Comparison of ENCODE assay signal across 14 cellular contexts in the genomic region with DNA sequence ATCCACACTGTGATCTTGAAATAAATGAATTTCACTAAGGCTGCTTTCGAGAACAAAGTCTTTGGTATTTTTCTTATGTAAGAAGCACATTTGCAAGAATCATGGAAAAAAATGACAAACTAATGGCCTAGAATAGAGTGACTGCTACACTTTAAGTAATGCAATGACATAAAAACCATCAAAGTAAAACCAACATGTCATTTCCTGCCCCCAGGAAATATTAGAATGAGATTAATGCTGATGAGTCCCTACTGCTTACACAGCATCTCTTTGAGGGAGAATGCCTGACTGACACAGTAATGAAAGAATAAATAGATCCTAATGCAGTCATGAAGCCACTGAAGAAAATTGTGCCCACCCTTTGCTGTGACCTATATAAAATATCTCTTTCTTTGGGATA.
"Had no signal": no experiment of that assay in that cellular context is flagged by ENCODE, and none has a peak within 500 bp of the region (broad histone marks: within the 10 kb centered on the region; RNA-seq: fewer than 3 reads in every experiment).

No MANE protein-coding gene starts in this region.

- H3K9me3 ChIP-seq: gastrocnemius medialis, pancreas had no signal

- H3K4me3 Mint-ChIP-seq: activated CD4-positive, alpha-beta T cell treated with anti-CD3 and anti-CD28 coated beads, Interleukin-2, amount 10 ng/mL, durations not matched to agents 7 days and 5 days; activated naive CD4-positive, alpha-beta T cell treated with anti-CD3 and anti-CD28 coated beads for 36 hours; central memory CD8-positive, alpha-beta T cell; mesothelial cell of epicardium; neural progenitor cell had no signal

- H3K27me3 ChIP-seq: gastrocnemius medialis, neural progenitor cell, pancreas had no signal

- H3K9ac ChIP-seq: neural progenitor cell had no signal

- H3K9me3 Mint-ChIP-seq: activated CD4-positive, alpha-beta T cell treated with anti-CD3 and anti-CD28 coated beads, Interleukin-2, amount 10 ng/mL, durations not matched to agents 7 days and 5 days; activated naive CD4-positive, alpha-beta T cell treated with anti-CD3 and anti-CD28 coated beads for 36 hours; central memory CD8-positive, alpha-beta T cell; mesothelial cell of epicardium; neural progenitor cell had no signal

- H3K27me3 Mint-ChIP-seq: activated CD4-positive, alpha-beta T cell treated with anti-CD3 and anti-CD28 coated beads, Interleukin-2, amount 10 ng/mL, durations not matched to agents 7 days and 5 days; central memory CD8-positive, alpha-beta T cell had no signal

- H3K4me2 ChIP-seq: neural progenitor cell had no signal

- H3K4me3 ChIP-seq: gastrocnemius medialis, neural progenitor cell, pancreas had no signal

- FAIRE-seq: kidney, pancreas, TTC549, urothelium cell line had no signal

- H3K27ac Mint-ChIP-seq: activated CD4-positive, alpha-beta T cell treated with anti-CD3 and anti-CD28 coated beads, Interleukin-2, amount 10 ng/mL, durations not matched to agents 7 days and 5 days; activated naive CD4-positive, alpha-beta T cell treated with anti-CD3 and anti-CD28 coated beads for 36 hours; mesothelial cell of epicardium; neural progenitor cell had no signal

- H3K36me3 ChIP-seq: gastrocnemius medialis, neural progenitor cell, pancreas had no signal

- H3K4me1 ChIP-seq: gastrocnemius medialis, neural progenitor cell, pancreas had no signal

- H3K27ac ChIP-seq: gastrocnemius medialis, neural progenitor cell, pancreas had no signal

- DNase-seq: activated CD4-positive, alpha-beta T cell treated with anti-CD3 and anti-CD28 coated beads, Interleukin-2, amount 10 ng/mL, durations not matched to agents 7 days and 5 days; activated CD4-positive, CD25-positive, alpha-beta regulatory T cell; activated CD8-positive, alpha-beta memory T cell treated with anti-CD3 and anti-CD28 coated beads for 24 hours; activated naive CD4-positive, alpha-beta T cell treated with anti-CD3 and anti-CD28 coated beads for 36 hours; effector memory CD4-positive, alpha-beta T cell; gastrocnemius medialis; kidney; pancreas; retina had no signal

- H2AFZ ChIP-seq: neural progenitor cell had no signal

- H3K4me1 Mint-ChIP-seq: activated CD4-positive, alpha-beta T cell treated with anti-CD3 and anti-CD28 coated beads, Interleukin-2, amount 10 ng/mL, durations not matched to agents 7 days and 5 days; central memory CD8-positive, alpha-beta T cell had no signal
